Comparison of ENCODE assay signal across 8 cellular contexts in genomic region chr6:31401403-31401802, GRCh38. TPM values are rescaled to one million over a fixed set of nuclear protein-coding genes. Genes with fewer than 3 reads are reported as not detected.
DNase-seq lines count a peak whose midpoint lies in the region; ATAC-seq and TF ChIP-seq lines count a peak whose summit lies in the region.

No MANE protein-coding gene starts in this region.

- DNase-seq in AG04450 (ENCODE audit: low read depth, low spot score) (peak; percentile 56), astrocyte of the hippocampus (ENCODE audit: low read depth, low spot score) (peak; percentile 75), kidney glomerular epithelial cell (lab: John Stamatoyannopoulos, UW) (peak; percentile 73), tibial artery (peak; percentile 51 to 83), cortex of kidney (lab: John Stamatoyannopoulos, UW) (no peak)

- peaks cover 0 to 58% (median 41%) of the 10 kb centered on the region in 4 donors for H3K4me1 ChIP-seq in tibial artery

- ATAC-seq in GM19395 (IDR thresholded peaks at IDR 0.05; ENCODE audit: unreplicated experiment): no peak
- no peak for ATAC-seq in HG03442 (IDR thresholded peaks at IDR 0.05; ENCODE audit: unreplicated experiment)

- no peak for TF ChIP-seq RAD21 in Ishikawa (IDR thresholded peaks at IDR 0.05; ENCODE audit: low read depth)

- POLR2A ChIA-PET in AG04450 (lab: Yijun Ruan, JAX): interaction anchor here (0.6 kb wide), 1 partner anchor 283 kb away, joined by 3 read pairs; no protein-coding TSS in a partner anchor

- intact Hi-C loops in tibial artery (cut with DNase I; ENCODE audit: low total_unique reads): no loop called here

- H3K4me3 ChIP-seq in AG04450 (ENCODE audit: low read depth, low read length) (peak overlapping the region; percentile 81), tibial artery (peak overlapping the region; percentile 88 to 95)

- H3K27ac ChIP-seq in AG04450 (ENCODE audit: low read depth, low read length) (peak overlapping the region; percentile 92), tibial artery (peak overlapping the region; percentile 94 to 99)

- no peaks in the 10 kb centered on the region for H3K27me3 ChIP-seq in AG04450 (ENCODE audit: control insufficient read depth, insufficient read depth, low read length)
- no peaks in the 10 kb centered on the region for H3K27me3 ChIP-seq in tibial artery

- TF ChIP-seq CTCF in AG04450 (IDR thresholded peaks at IDR 0.05; ENCODE audit: low read depth, low read length) (no peak), tibial artery (IDR thresholded peaks at IDR 0.05) (no peak)

- CTCF ChIA-PET in AG04450 (lab: Charles Lee): interaction anchor here (0.6 to 6.3 kb wide), 3 partner anchors 35 to 189 kb away, joined by 3 to 37 read pairs (median 4); no protein-coding TSS in a partner anchor

- no peak for TF ChIP-seq EP300 in Ishikawa (IDR thresholded peaks at IDR 0.05; ENCODE audit: borderline replicate concordance)

- no peaks in the 10 kb centered on the region for H3K36me3 ChIP-seq in tibial artery

- H3K9me3 ChIP-seq in AG04450 (ENCODE audit: control insufficient read depth, insufficient read depth, low read length) (peaks cover 4% of the 10 kb centered on the region; the same call in 1 of the 2 replicates), tibial artery (no peaks in the 10 kb centered on the region)

TF ChIP-seq in Ishikawa, 13 proteins besides CTCF, POLR2A, EP300 and RAD21:
- no peak for TF ChIP-seq USF1 (IDR thresholded peaks at IDR 0.05)
- TF ChIP-seq CREB1 (IDR thresholded peaks at IDR 0.05; ENCODE audit: low read depth): no peak
- TF ChIP-seq ZBTB7A (IDR thresholded peaks at IDR 0.05; ENCODE audit: low read depth): no peak
- TF ChIP-seq TEAD4 (IDR thresholded peaks at IDR 0.05): peak; percentile 53; the same call in 1 of the 2 replicates

RNA-seq across cellular contexts. Expression of gene MICA, which starts 2.0 kb away (rescaled TPM):
- 39.9 and 48.5 TPM in 2 replicates for polyA plus RNA-seq in AG04450 (2011; rRNA removed)
- polyA minus RNA-seq in AG04450 (2011; rRNA and poly(A)+ RNA removed): 26.3 and 37.6 TPM in 2 replicates

RNA-seq across cellular contexts. Expression of gene HLA-B, which starts 44.4 kb away (rescaled TPM):
- 418 and 513 TPM in 2 replicates for polyA plus RNA-seq in AG04450 (2011; rRNA removed)
- 121 and 131 TPM in 2 replicates for polyA minus RNA-seq in AG04450 (2011; rRNA and poly(A)+ RNA removed)
